ENCODE assay signal across 23 cellular contexts in the genomic region with DNA sequence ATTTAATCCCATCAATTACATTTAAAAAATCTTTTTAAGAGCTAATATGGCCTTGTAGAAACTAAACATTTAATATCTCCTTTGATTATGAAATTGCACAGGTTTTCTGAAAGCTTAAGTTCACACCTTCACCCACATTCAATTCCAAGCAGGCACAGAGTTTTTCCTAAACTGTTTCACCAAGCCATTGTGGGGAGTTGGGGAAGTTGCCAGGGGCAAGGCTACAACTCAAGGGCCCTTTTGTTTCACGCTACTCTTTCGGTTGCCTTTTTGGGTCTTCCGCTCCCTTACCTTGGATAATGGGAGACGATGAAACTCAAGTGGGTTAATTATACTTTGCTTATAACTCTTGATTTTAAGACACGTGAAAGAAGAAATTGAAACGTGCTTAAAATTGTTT.
"Had no signal": no experiment of that assay in that cellular context is flagged by ENCODE, and none has a peak within 500 bp of the region (broad histone marks: within the 10 kb centered on the region; RNA-seq: fewer than 3 reads in every experiment).

No MANE protein-coding gene starts in this region.

- DNase-seq: activated CD4-positive, alpha-beta T cell treated with anti-CD3 and anti-CD28 coated beads, Interleukin-2, amount 50 U/mL, for 1 hour; activated CD8-positive, alpha-beta memory T cell treated with anti-CD3 and anti-CD28 coated beads, Interleukin-2, amount 50 U/mL, for 4 hours; activated effector memory CD4-positive, alpha-beta T cell treated with Interleukin-2 at 50 U/mL for 16 hours; activated naive CD4-positive, alpha-beta T cell treated with anti-CD3 and anti-CD28 coated beads, Interleukin-2, amount 10 ng/mL, durations not matched to agents 7 days and 5 days; activated naive CD8-positive, alpha-beta T cell treated with anti-CD3 and anti-CD28 coated beads, Interleukin-2, amount 50 U/mL, for 24 hours; activated T-cell treated with anti-CD3 and anti-CD28 coated beads, Interleukin-2, amount 50 U/mL, for 4 hours; brain microvascular endothelial cell; cortex of kidney; effector CD8-positive, alpha-beta T cell; esophagus squamous epithelium; islet precursor cell; stimulated activated CD4-positive, alpha-beta T cell treated with anti-CD3 and anti-CD28 coated beads, Interleukin-12 subunit alpha, Interleukin-12 subunit beta, amount 100 ng/mL, for 4 hours; stimulated activated CD4-positive, alpha-beta T cell treated with anti-CD3 and anti-CD28 coated beads, Interleukin-1b, Interleukin-23, amount 100 ng/mL, for 48 hours; stimulated activated CD8-positive, alpha-beta memory T cell treated with anti-CD3 and anti-CD28 coated beads, Interleukin-4, amount 100 ng/mL, for 48 hours; stimulated activated naive CD4-positive, alpha-beta T cell had no signal

- H3K4me3 ChIP-seq: esophagus squamous epithelium, lung, right atrium auricular region, tibial nerve, vagina had no signal

- H3K36me3 ChIP-seq: brain microvascular endothelial cell, esophagus squamous epithelium, right atrium auricular region, vagina had no signal

- H3K27ac ChIP-seq: brain microvascular endothelial cell, esophagus squamous epithelium, right atrium auricular region, vagina had no signal

- H3K4me3 Mint-ChIP-seq: activated naive CD4-positive, alpha-beta T cell treated with anti-CD3 and anti-CD28 coated beads, Interleukin-2, amount 10 ng/mL, durations not matched to agents 7 days and 5 days; activated naive CD8-positive, alpha-beta T cell treated with anti-CD3 and anti-CD28 coated beads, Interleukin-2, amount 50 U/mL, for 24 hours; activated T-cell treated with anti-CD3 and anti-CD28 coated beads, Interleukin-2, amount 50 U/mL, for 4 hours; T-helper 1 cell treated with Interleukin-12 subunit alpha and Interleukin-12 subunit beta and Interleukin-4 antibody, amounts not matched to agents 30 μg/mL and 1 μg/mL, for 36 hours had no signal

- H3K9me3 Mint-ChIP-seq: activated naive CD4-positive, alpha-beta T cell treated with anti-CD3 and anti-CD28 coated beads, Interleukin-2, amount 10 ng/mL, durations not matched to agents 7 days and 5 days; T-helper 1 cell treated with Interleukin-12 subunit alpha and Interleukin-12 subunit beta and Interleukin-4 antibody, amounts not matched to agents 30 μg/mL and 1 μg/mL, for 36 hours had no signal

- H3K27me3 ChIP-seq: brain microvascular endothelial cell, esophagus squamous epithelium, right atrium auricular region, tibial nerve, vagina had no signal

- H3K27me3 Mint-ChIP-seq: activated naive CD4-positive, alpha-beta T cell treated with anti-CD3 and anti-CD28 coated beads, Interleukin-2, amount 10 ng/mL, durations not matched to agents 7 days and 5 days; activated naive CD8-positive, alpha-beta T cell treated with anti-CD3 and anti-CD28 coated beads, Interleukin-2, amount 50 U/mL, for 24 hours; progenitor cell of endocrine pancreas had no signal

- H3K4me1 Mint-ChIP-seq: activated naive CD4-positive, alpha-beta T cell treated with anti-CD3 and anti-CD28 coated beads, Interleukin-2, amount 10 ng/mL, durations not matched to agents 7 days and 5 days; activated naive CD8-positive, alpha-beta T cell treated with anti-CD3 and anti-CD28 coated beads, Interleukin-2, amount 50 U/mL, for 24 hours had no signal

- H3K27ac Mint-ChIP-seq: activated naive CD4-positive, alpha-beta T cell treated with anti-CD3 and anti-CD28 coated beads, Interleukin-2, amount 10 ng/mL, durations not matched to agents 7 days and 5 days; activated naive CD8-positive, alpha-beta T cell treated with anti-CD3 and anti-CD28 coated beads, Interleukin-2, amount 50 U/mL, for 24 hours; progenitor cell of endocrine pancreas; T-helper 1 cell treated with Interleukin-12 subunit alpha and Interleukin-12 subunit beta and Interleukin-4 antibody, amounts not matched to agents 30 μg/mL and 1 μg/mL, for 36 hours had no signal

- H3K36me3 Mint-ChIP-seq: activated naive CD4-positive, alpha-beta T cell treated with anti-CD3 and anti-CD28 coated beads, Interleukin-2, amount 10 ng/mL, durations not matched to agents 7 days and 5 days had no signal

- ATAC-seq: activated CD4-positive, CD25-positive, alpha-beta regulatory T cell treated with anti-CD3 and anti-CD28 coated beads, Interleukin-2, amount 50 U/mL, for 24 hours; activated naive CD8-positive, alpha-beta T cell treated with anti-CD3 and anti-CD28 coated beads, Interleukin-2, amount 50 U/mL, for 24 hours; activated T-cell treated with anti-CD3 and anti-CD28 coated beads, Interleukin-2, amount 50 U/mL, for 4 hours; left lobe of liver had no signal

- H3K9me3 ChIP-seq: esophagus squamous epithelium, right atrium auricular region, vagina had no signal
